In the genomic region with DNA sequence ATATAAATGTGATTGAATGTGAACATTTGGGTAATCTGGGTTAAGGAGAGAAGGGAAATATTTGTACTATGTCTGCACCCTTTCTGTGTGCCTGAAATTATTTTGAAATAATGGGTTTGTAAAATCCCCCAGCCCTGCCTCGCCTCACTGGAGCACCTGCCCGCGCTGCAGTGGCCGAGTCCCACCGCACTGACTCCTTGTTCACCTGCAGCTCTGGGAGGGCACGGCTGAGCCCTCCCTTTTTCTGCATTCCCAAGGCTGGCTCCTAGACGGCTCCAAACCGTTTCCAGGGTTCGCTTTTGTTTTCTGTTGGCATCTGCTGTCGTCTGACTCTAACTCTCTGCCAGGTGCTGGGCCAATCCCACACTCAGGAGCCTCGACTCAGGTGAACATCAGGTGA, we compare ENCODE assay signal across 27 cellular contexts. TPM values are rescaled to one million over a fixed set of nuclear protein-coding genes. Genes with fewer than 3 reads are reported as not detected.
"Had no signal": no experiment of that assay in that cellular context is flagged by ENCODE, and none has a peak within 500 bp of the region (broad histone marks: within the 10 kb centered on the region; RNA-seq: fewer than 3 reads in every experiment).

No MANE protein-coding gene starts in this region.

- H3K4me2 ChIP-seq: hepatocyte had no signal

- H3K79me2 ChIP-seq: hepatocyte had no signal

- H3K4me3 ChIP-seq: dorsolateral prefrontal cortex, hepatocyte, lung, thoracic aorta, transverse colon had no signal

- DNase-seq: cortex of kidney; dorsolateral prefrontal cortex; effector CD8-positive, alpha-beta T cell; foreskin melanocyte; head of caudate nucleus; left colon; left ventricle myocardium superior; mesenchymal stem cell; midbrain; nephron progenitor cell; stimulated activated CD4-positive, alpha-beta T cell treated with anti-CD3 and anti-CD28 coated beads, Interleukin-2, amount 100 ng/mL, for 24 hours; stimulated activated CD4-positive, alpha-beta T cell treated with anti-CD3 and anti-CD28 coated beads, Interleukin-4, amount 100 ng/mL, for 4 hours; stimulated activated naive B cell treated with anti-CD40 and anti-IgM and Interleukin-4, amounts not matched to agents 10 μg/mL and 1 μg/mL and 100 μg/mL, for 72 hours; stimulated activated naive CD8-positive, alpha-beta T cell treated with anti-CD3 and anti-CD28 coated beads, Interleukin-15, amount 100 ng/mL, for 72 hours; substantia nigra; transverse colon had no signal

- H3K36me3 ChIP-seq: neutrophil, thoracic aorta, transverse colon had no signal

- H3K9me3 ChIP-seq: neutrophil, thoracic aorta, transverse colon had no signal

- H3K4me1 ChIP-seq: transverse colon had no signal

- H3K27ac ChIP-seq: dorsolateral prefrontal cortex, hepatocyte, neutrophil, thoracic aorta, transverse colon had no signal

- ATAC-seq: left colon; left ventricle myocardium superior; sciatic nerve; stimulated activated naive B cell treated with anti-CD40 and anti-IgM and Interleukin-4, amounts not matched to agents 10 μg/mL and 1 μg/mL and 100 μg/mL, for 72 hours; stimulated activated naive CD8-positive, alpha-beta T cell treated with anti-CD3 and anti-CD28 coated beads, Interleukin-15, amount 100 ng/mL, for 72 hours had no signal

- H3K27me3 ChIP-seq: dorsolateral prefrontal cortex, hepatocyte, transverse colon had no signal

- H2AFZ ChIP-seq: hepatocyte had no signal

RNA-seq across cellular contexts. Expression of gene LCN1, which starts 59.3 kb away (rescaled TPM):
- total RNA-seq: hepatocyte, kidney epithelial cell, left colon, left ventricle myocardium superior, lung, osteoblast, pulmonary artery endothelial cell, sciatic nerve, skeletal muscle tissue, thoracic aorta, transverse colon, urinary bladder had no signal
- polyA plus RNA-seq: esophagus, hepatocyte, lung, urinary bladder had no signal
